Comparison of ENCODE assay signal across 28 cellular contexts in the genomic region with DNA sequence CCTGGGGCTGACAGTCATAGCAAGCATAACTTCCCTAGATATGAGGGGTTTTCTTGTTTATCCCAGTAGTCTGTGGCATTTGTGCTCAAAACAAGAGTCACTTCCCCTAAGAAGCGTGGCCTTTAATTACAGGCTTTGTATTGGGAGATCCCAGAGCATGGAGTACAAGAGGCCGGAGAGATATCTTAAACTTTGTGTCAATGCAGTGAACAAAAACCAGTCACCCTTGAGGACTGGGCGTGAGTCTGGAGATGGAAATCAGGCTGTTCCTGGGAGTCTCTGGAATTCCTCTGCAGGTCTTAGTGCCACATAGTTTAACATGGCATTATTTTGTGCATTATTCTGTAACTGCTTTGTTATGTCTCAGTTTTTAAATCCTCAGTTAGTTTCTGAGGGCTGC.
"Had no signal": no experiment of that assay in that cellular context is flagged by ENCODE, and none has a peak within 500 bp of the region (broad histone marks: within the 10 kb centered on the region; RNA-seq: fewer than 3 reads in every experiment).

No MANE protein-coding gene starts in this region.

- H3K27me3 ChIP-seq: esophagus muscularis mucosa, gastroesophageal sphincter, neutrophil, stomach, thyroid gland had no signal

- H3K9me3 Mint-ChIP-seq: natural killer cell treated with Interleukin-12 subunit alpha and Interleukin-12 subunit beta and Interleukin-15 and Interleukin-18, amount 100 ng/mL, for 72 hours; neural crest cell; type B pancreatic cell had no signal

- H3K27me3 Mint-ChIP-seq: progenitor cell of endocrine pancreas had no signal

- H3K4me1 Mint-ChIP-seq: mesothelial cell of epicardium; stimulated activated effector memory CD8-positive, alpha-beta T cell treated with anti-CD3 and anti-CD28 coated beads, Interleukin-12 subunit alpha, Interleukin-12 subunit beta, amount 100 ng/mL, for 72 hours had no signal

- H3K27ac ChIP-seq: coronary artery, esophagus muscularis mucosa, foreskin keratinocyte, gastroesophageal sphincter, lower lobe of right lung, neutrophil, parathyroid adenoma, stomach, thyroid gland had no signal

- H2AFZ ChIP-seq: parathyroid adenoma had no signal

- H3K27ac Mint-ChIP-seq: mesothelial cell of epicardium; natural killer cell treated with Interleukin-12 subunit alpha and Interleukin-12 subunit beta and Interleukin-15 and Interleukin-18, amount 100 ng/mL, for 72 hours; progenitor cell of endocrine pancreas; stimulated activated effector memory CD8-positive, alpha-beta T cell treated with anti-CD3 and anti-CD28 coated beads, Interleukin-12 subunit alpha, Interleukin-12 subunit beta, amount 100 ng/mL, for 72 hours; type B pancreatic cell had no signal

- H3K4me1 ChIP-seq: esophagus muscularis mucosa, foreskin keratinocyte, gastroesophageal sphincter, heart left ventricle, lower lobe of right lung, parathyroid adenoma, stomach, thyroid gland had no signal

- H3K4me3 ChIP-seq: coronary artery, esophagus muscularis mucosa, gastroesophageal sphincter, heart left ventricle, lower lobe of right lung, mucosa of descending colon, stomach, thyroid gland had no signal

- ATAC-seq: foreskin keratinocyte; gastroesophageal sphincter; left colon; left ventricle myocardium superior; lower lobe of right lung; mucosa of descending colon; natural killer cell treated with Interleukin-12 subunit alpha and Interleukin-12 subunit beta and Interleukin-15 and Interleukin-18, amount 100 ng/mL, for 72 hours; sciatic nerve; stimulated activated effector memory CD8-positive, alpha-beta T cell treated with anti-CD3 and anti-CD28 coated beads, Interleukin-12 subunit alpha, Interleukin-12 subunit beta, amount 100 ng/mL, for 72 hours had no signal

- H3K4me3 Mint-ChIP-seq: mesothelial cell of epicardium; natural killer cell treated with Interleukin-12 subunit alpha and Interleukin-12 subunit beta and Interleukin-15 and Interleukin-18, amount 100 ng/mL, for 72 hours; neural crest cell; stimulated activated effector memory CD8-positive, alpha-beta T cell treated with anti-CD3 and anti-CD28 coated beads, Interleukin-12 subunit alpha, Interleukin-12 subunit beta, amount 100 ng/mL, for 72 hours; type B pancreatic cell had no signal

- H3K36me3 ChIP-seq: esophagus muscularis mucosa, gastroesophageal sphincter, heart left ventricle, lower lobe of right lung, neutrophil, stomach, thyroid gland had no signal

- H3K79me2 ChIP-seq: parathyroid adenoma had no signal

- DNase-seq: dermis blood vessel endothelial cell; effector memory CD4-positive, alpha-beta T cell; heart left ventricle; hippocampal formation; kidney glomerular epithelial cell; left colon; left ventricle myocardium superior; lower lobe of right lung; mucosa of descending colon; naive B cell; stimulated activated CD4-positive, alpha-beta T cell treated with anti-CD3 and anti-CD28 coated beads, Interleukin-2, amount 100 ng/mL, for 24 hours; stimulated activated CD4-positive, alpha-beta T cell treated with anti-CD3 and anti-CD28 coated beads, Interleukin-4, amount 100 ng/mL, for 24 hours; stimulated activated naive CD4-positive, alpha-beta T cell treated with Interleukin-2 at 50 U/mL for 16 hours; stomach; thyroid gland had no signal

- H3K36me3 Mint-ChIP-seq: mesothelial cell of epicardium; natural killer cell treated with Interleukin-12 subunit alpha and Interleukin-12 subunit beta and Interleukin-15 and Interleukin-18, amount 100 ng/mL, for 72 hours; stimulated activated effector memory CD8-positive, alpha-beta T cell treated with anti-CD3 and anti-CD28 coated beads, Interleukin-12 subunit alpha, Interleukin-12 subunit beta, amount 100 ng/mL, for 72 hours; type B pancreatic cell had no signal

- H3K9ac ChIP-seq: parathyroid adenoma had no signal

- H3K9me3 ChIP-seq: esophagus muscularis mucosa, gastroesophageal sphincter, lower lobe of right lung, mucosa of descending colon, neutrophil, stomach, thyroid gland had no signal
